In genomic region chr5:180180846-180181245, GRCh38 we compare ENCODE assay signal across 16 cellular contexts. TPM values are rescaled to one million over a fixed set of nuclear protein-coding genes. Genes with fewer than 3 reads are reported as not detected.
DNase-seq lines count a peak whose midpoint lies in the region; ATAC-seq lines count a peak whose summit lies in the region.
"Had no signal": no experiment of that assay in that cellular context is flagged by ENCODE, and none has a peak within 500 bp of the region (broad histone marks: within the 10 kb centered on the region; RNA-seq: fewer than 3 reads in every experiment).

No MANE protein-coding gene starts in this region.

- ATAC-seq in HG02678 (IDR thresholded peaks at IDR 0.05; ENCODE audit: unreplicated experiment) (no peak), GM21447 (IDR thresholded peaks at IDR 0.05; ENCODE audit: unreplicated experiment) (no peak)

- DNase-seq in NCI-H69 (lab: John Stamatoyannopoulos, UW) (peak; percentile 55), left kidney (ENCODE audit: low read depth, low spot score) (peak; percentile 59), medulla oblongata (ENCODE audit: extremely low spot score) (no peak), HT-29 (ENCODE audit: low spot score) (no peak)
- DNase-seq: BE2C; CD4-positive, alpha-beta memory T cell; DND-41; GDM1; GOT3 had no signal

- H3K27ac ChIP-seq in cingulate gyrus (ENCODE audit: low read depth, low read length) = peak overlapping the region; percentile 76
- H3K27ac ChIP-seq in temporal lobe (ENCODE audit: low read depth, low read length) = peak overlapping the region; percentile 82
- H3K27ac ChIP-seq: A549, C4-2B had no signal

RNA-seq across cellular contexts. Expression of gene RASGEF1C, which starts 28.2 kb away (rescaled TPM):
- 21.4 TPM for total RNA-seq in temporal lobe
- total RNA-seq in HT-29 (2014; rRNA removed; shearing (Covaris generic)) = not detected in 2 replicates
- total RNA-seq: CD4-positive, alpha-beta memory T cell; HT1080 had no signal

Comparison
In these comparisons a context has a peak if more than half of its experiments do, and no peak if none do; other contexts are left out.
1. DNase-seq: peak in NCI-H69 (single experiment) and left kidney (single experiment); none in medulla oblongata (single experiment) and HT-29 (single experiment).
2. RNA of gene RASGEF1C, which starts 28.2 kb away (total RNA-seq): 21.4 TPM in temporal lobe (single experiment); not detected in HT-29; every median in the first group is over 10 times any median in the second.